Comparison of ENCODE assay signal across 1 cellular context in genomic region chrX:21926116-21926515, GRCh38.
TF ChIP-seq lines count a peak whose summit lies in the region.

No MANE protein-coding gene starts in this region.

TF ChIP-seq in HEK293, 187 proteins besides CTCF, POLR2A, EP300 and RAD21 (continued from another document):
- TF ChIP-seq INSM2 (tag by site-specific recombination; IDR thresholded peaks at IDR 0.05): no peak
